10 cellular contexts compared by ENCODE assay signal in the genomic region with DNA sequence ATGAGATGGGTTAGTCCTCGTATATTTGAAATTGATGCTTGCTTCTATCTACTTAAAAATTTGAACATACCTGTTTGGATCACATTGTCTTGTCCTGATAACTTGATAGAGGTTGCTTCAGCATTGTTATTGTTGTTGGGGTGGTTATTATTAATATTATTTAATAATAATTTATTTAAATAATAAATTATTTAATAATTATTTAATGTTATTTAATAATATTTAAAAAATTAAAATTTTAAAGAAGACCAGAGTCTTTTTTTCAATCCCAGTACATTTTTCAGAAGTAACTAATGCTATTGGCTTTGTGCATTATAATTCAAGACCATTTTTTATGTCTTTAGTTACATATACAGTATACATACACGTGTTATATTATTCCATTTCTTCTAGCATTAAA.
"Had no signal": no experiment of that assay in that cellular context is flagged by ENCODE, and none has a peak within 500 bp of the region (broad histone marks: within the 10 kb centered on the region; RNA-seq: fewer than 3 reads in every experiment).

No MANE protein-coding gene starts in this region.

- H3K36me3 Mint-ChIP-seq: IgD-negative memory B cell had no signal

- DNase-seq: GM23248, GOT3, H7, HFFc6, KBM-7 had no signal

- H3K9me3 ChIP-seq: HAP-1 had no signal

- H3K4me3 ChIP-seq: GM23248, HAP-1 had no signal

- H3K4me1 ChIP-seq: HAP-1 had no signal

- H3K9ac ChIP-seq: GM23248 had no signal

- H3K4me3 Mint-ChIP-seq: HFFc6, IgD-negative memory B cell had no signal

- H3K27ac Mint-ChIP-seq: HFFc6, IgD-negative memory B cell had no signal

- ATAC-seq: HCT116, HepG2 had no signal

- FAIRE-seq: HepG2 had no signal

- H3K36me3 ChIP-seq: HAP-1 had no signal

- H3K27ac ChIP-seq: GM23248, HL-60 had no signal
